Comparison of ENCODE assay signal across 8 cellular contexts in genomic region chr3:24963762-24964625, GRCh38.
A peak's percentile ranks its signal among the peaks of the same experiment; 100 is the strongest.
DNase-seq lines count a peak whose midpoint lies in the region; ATAC-seq and TF ChIP-seq lines count a peak whose summit lies in the region.

No MANE protein-coding gene starts in this region.

- POLR2A ChIA-PET in A673 (lab: Charles Lee; ENCODE audit: low non-redundant PET), result no interaction called here

- ATAC-seq in effector memory CD8-positive, alpha-beta T cell (replicated peaks), result no peak

- no TSS peak for BruUV-seq in A673 (replicated peaks; lab: Mats Ljungman, UMichigan)

- H3K36me3 Mint-ChIP-seq in effector memory CD8-positive, alpha-beta T cell (ENCODE audit: insufficient read depth), result no peaks in the 10 kb centered on the region

- H3K9me3 ChIP-seq in A673 (ENCODE audit: low read depth, low read length, poor library complexity, severe bottlenecking) (no peaks in the 10 kb centered on the region), right atrium auricular region (peaks cover 0 to 7% of the 10 kb centered on the region in 2 donors), uterus (no peaks in the 10 kb centered on the region)

- H3K36me3 ChIP-seq in A673 (ENCODE audit: insufficient read depth, low read length, poor library complexity, severe bottlenecking) (no peaks in the 10 kb centered on the region), right atrium auricular region (no peaks in the 10 kb centered on the region), uterus (no peaks in the 10 kb centered on the region)

- CTCF ChIA-PET in A673 (lab: Charles Lee), result no interaction called here

- TF ChIP-seq CTCF in A673 (conservative IDR thresholded peaks at IDR 0.05; ENCODE audit: low read depth, low read length) (peak; percentile 56), GM13977 (IDR thresholded peaks at IDR 0.05; ENCODE audit: extremely low read depth, insufficient read depth, missing control alignments) (peak; percentile 37), right atrium auricular region (IDR thresholded peaks at IDR 0.05) (peak; percentile 32 to 68), uterus (IDR thresholded peaks at IDR 0.05) (peak; percentile 48 to 58 (median 52))

- no peak overlapping the region for H3K27ac ChIP-seq in A673 (ENCODE audit: low read depth, low read length, poor library complexity, severe bottlenecking)
- H3K27ac ChIP-seq in right atrium auricular region, result no peak overlapping the region
- no peak overlapping the region for H3K27ac ChIP-seq in uterus

- H3K4me1 Mint-ChIP-seq in effector memory CD8-positive, alpha-beta T cell (ENCODE audit: low read depth in 2 of 2), result no peaks in the 10 kb centered on the region

- no peak overlapping the region for H3K27ac Mint-ChIP-seq in effector memory CD8-positive, alpha-beta T cell

- H3K9me3 Mint-ChIP-seq in effector memory CD8-positive, alpha-beta T cell, result peaks cover 5 to 14% of the 10 kb centered on the region in 2 donors

- intact Hi-C loops in A673 (cut with micrococcal nuclease; ENCODE audit: unreplicated experiment) (loop anchor here (2.0 kb wide), 1 partner anchor 631 kb away; no protein-coding TSS in a partner anchor), uterus (cut with DNase I; ENCODE audit: low total_unique reads) (no loop called here)

- H3K27me3 ChIP-seq in A673 (replicated peaks; ENCODE audit: insufficient read depth, low read depth, low read length, poor library complexity), result no peaks in the 10 kb centered on the region
- H3K27me3 ChIP-seq in right atrium auricular region, result no peaks in the 10 kb centered on the region
- no peaks in the 10 kb centered on the region for H3K27me3 ChIP-seq in uterus

- H3K4me1 ChIP-seq in A673 (ENCODE audit: insufficient read depth, low read length, poor library complexity, severe bottlenecking), result no peaks in the 10 kb centered on the region
- H3K4me1 ChIP-seq in right atrium auricular region, result no peaks in the 10 kb centered on the region
- H3K4me1 ChIP-seq in uterus, result no peaks in the 10 kb centered on the region

- DNase-seq in A673 (ENCODE audit: low spot score) (peak; percentile 33), GM13977 (ENCODE audit: low spot score) (no peak), RPMI7951 (ENCODE audit: low read depth) (peak; percentile 32), right atrium auricular region (ENCODE audit: low spot score) (no peak), uterus (no peak), hepatic stellate cell (ENCODE audit: low spot score) (no peak), occipital lobe (lab: John Stamatoyannopoulos, UW) (no peak)
- DNase-seq in effector memory CD8-positive, alpha-beta T cell, result no peak

- in situ Hi-C loops in GM13977 (cut with MboI; ENCODE audit: low pct_unique_long_range_greater_than_20kb, low sequenced_read_pairs, unreplicated experiment), result no loop called here

- H3K4me3 ChIP-seq in A673 (ENCODE audit: low read depth, low read length, poor library complexity, severe bottlenecking), result no peak overlapping the region
- H3K4me3 ChIP-seq in right atrium auricular region, result no peak overlapping the region
- no peak overlapping the region for H3K4me3 ChIP-seq in uterus

- TF ChIP-seq POLR2A in uterus (IDR thresholded peaks at IDR 0.05), result no peak

- H3K4me3 Mint-ChIP-seq in effector memory CD8-positive, alpha-beta T cell, result no peak overlapping the region

- H3K27me3 Mint-ChIP-seq in effector memory CD8-positive, alpha-beta T cell, result no peaks in the 10 kb centered on the region

Comparison
In these comparisons a context has a peak if more than half of its experiments do, and no peak if none do; other contexts are left out.
1. DNase-seq: peak in A673 (single experiment) and RPMI7951 (single experiment); none in GM13977 (single experiment), right atrium auricular region (single experiment), uterus (0 of 2), effector memory CD8-positive, alpha-beta T cell (0 of 3), hepatic stellate cell (single experiment) and occipital lobe (single experiment).
2. Peak in every context shown above with its lines, with median percentiles within 50 percentile points of each other: CTCF ChIP-seq.